In the genomic region with DNA sequence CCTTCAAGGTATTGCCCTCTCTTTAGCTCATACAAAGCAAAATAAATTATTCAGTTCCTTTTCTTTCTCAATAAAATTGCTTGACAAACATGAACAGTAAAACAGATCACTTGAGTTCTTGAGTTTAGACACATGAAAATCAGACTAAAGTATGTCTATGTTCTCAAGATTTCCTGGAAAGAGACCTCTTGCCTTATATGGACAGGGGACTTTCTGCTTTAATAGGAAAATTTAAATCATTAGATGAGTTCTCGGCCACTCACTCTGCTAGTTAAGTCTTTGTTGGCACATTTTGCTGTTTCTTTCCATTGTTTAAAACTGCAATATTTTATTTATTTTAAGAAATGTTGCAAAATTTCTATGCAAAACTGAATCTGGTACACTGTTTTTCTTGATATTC, we compare ENCODE assay signal across 10 cellular contexts.
"Had no signal": no experiment of that assay in that cellular context is flagged by ENCODE, and none has a peak within 500 bp of the region (broad histone marks: within the 10 kb centered on the region; RNA-seq: fewer than 3 reads in every experiment).

No MANE protein-coding gene starts in this region.

- H3K27me3 ChIP-seq: tibial nerve had no signal

- H3K27ac ChIP-seq: SK-N-MC had no signal

- H3K4me3 ChIP-seq: SK-N-MC, smooth muscle cell, tibial nerve had no signal

- H3K36me3 ChIP-seq: tibial nerve had no signal

- DNase-seq: activated CD4-positive, alpha-beta T cell treated with anti-CD3 and anti-CD28 coated beads, Interleukin-2, amount 10 ng/mL, durations not matched to agents 7 days and 5 days; activated CD4-positive, CD25-positive, alpha-beta regulatory T cell; activated CD8-positive, alpha-beta memory T cell treated with anti-CD3 and anti-CD28 coated beads for 24 hours; activated naive CD4-positive, alpha-beta T cell treated with Interleukin-2 at 50 U/mL for 16 hours; activated naive CD8-positive, alpha-beta T cell treated with anti-CD3 and anti-CD28 coated beads, Interleukin-2, amount 50 U/mL, for 24 hours; endodermal cell; T-helper 17 cell had no signal

- ATAC-seq: activated naive CD8-positive, alpha-beta T cell treated with anti-CD3 and anti-CD28 coated beads, Interleukin-2, amount 50 U/mL, for 24 hours; T-helper 17 cell had no signal
